ENCODE assay signal across 8 cellular contexts in the genomic region with DNA sequence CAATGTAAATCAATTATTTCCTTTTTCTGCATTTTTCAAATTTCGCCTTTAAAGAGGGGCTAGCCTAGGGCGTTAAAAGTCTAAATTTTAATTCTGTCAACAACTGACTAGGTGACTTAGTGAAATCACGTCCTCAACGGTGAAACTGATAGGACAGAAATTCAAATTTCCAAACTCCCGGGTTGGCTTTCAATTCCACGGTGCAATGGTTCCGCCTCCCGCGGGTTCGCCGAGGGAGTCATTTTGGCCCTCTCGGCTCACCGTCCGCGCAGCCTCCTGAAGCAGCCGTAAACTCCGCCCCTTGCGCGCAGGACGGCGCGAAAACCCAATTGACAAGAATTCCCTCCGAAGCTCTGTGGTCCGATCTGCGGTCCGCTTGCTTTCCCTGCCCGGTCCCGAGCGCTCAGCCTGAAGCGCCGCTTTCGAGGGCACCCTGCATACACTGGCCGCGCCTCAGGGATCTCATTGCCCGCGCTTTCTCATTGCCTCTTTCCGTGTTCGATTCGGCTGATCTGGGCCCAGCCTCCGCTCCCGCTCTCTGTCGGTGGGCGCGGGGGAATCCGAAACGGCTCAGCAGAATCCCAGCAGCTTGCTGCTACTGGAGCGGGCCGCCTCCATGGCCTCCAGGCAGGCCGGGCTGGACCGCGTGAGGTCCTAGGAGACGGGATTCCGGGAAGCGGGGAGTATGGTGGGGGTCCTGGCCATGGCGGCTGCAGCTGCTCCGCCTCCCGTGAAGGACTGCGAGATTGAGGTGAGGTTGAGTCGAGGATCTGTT. TPM values are rescaled to one million over a fixed set of nuclear protein-coding genes. Genes with fewer than 3 reads are reported as not detected.
DNase-seq lines count a peak whose midpoint lies in the region; ATAC-seq and TF ChIP-seq lines count a peak whose summit lies in the region.

Gene ATAD5 (plus strand): TSS at position 304 of the 775 bp plus-strand sequence. CDS start 382 bp downstream, at position 686.

- H3K9me3 Mint-ChIP-seq in activated naive CD4-positive, alpha-beta T cell treated with anti-CD3 and anti-CD28 coated beads, Interleukin-2, amount 10 ng/mL, durations not matched to agents 7 days and 5 days: no peaks in the 10 kb centered on the region

- TF ChIP-seq EP300 in suprapubic skin (IDR thresholded peaks at IDR 0.05): no peak

- intact Hi-C loops in HCT116 (cut with micrococcal nuclease): no loop called here

- TF ChIP-seq CTCF in HCT116 (IDR thresholded peaks at IDR 0.05 in 2 of 3, conservative IDR thresholded peaks at IDR 0.05 in 1 of 3; ENCODE audit: borderline replicate concordance in 1 of 3, insufficient read depth in 1 of 3, low read depth in 2 of 3, low read length in 2 of 3): no peak
- no peak for TF ChIP-seq CTCF in suprapubic skin (IDR thresholded peaks at IDR 0.05)

- ATAC-seq in HCT116 (peak; percentile 95), SK-N-SH treated with all-trans-retinoic acid at 6 μM for 48 hours (peak; percentile 96)

- H2AFZ ChIP-seq in HCT116 (ENCODE audit: low read depth, low read length, poor library complexity, severe bottlenecking): peak within 1 kb of the TSS; percentile 96

- BruUV-seq in HCT116 (replicated peaks; lab: Mats Ljungman, UMichigan): TSS peak; percentile 64

- H3K9ac ChIP-seq in HCT116 (ENCODE audit: low read length): peak within 1 kb of the TSS; percentile 94

- peak within 1 kb of the TSS; percentile 88 for H3K4me2 ChIP-seq in HCT116 (ENCODE audit: low read length)

- DNase-seq in DMS153 treated with DMSO at 0.1 percent for 48 hours (lab: John Stamatoyannopoulos, UW; ENCODE audit: unreplicated experiment): peak; percentile 78
- peak; percentile 79 for DNase-seq in HCT116 (ENCODE audit: low read depth, low spot score)
- peak; percentile 81 for DNase-seq in NCI-H1105 (lab: John Stamatoyannopoulos, UW)
- peak; percentile 93 for DNase-seq in activated naive CD4-positive, alpha-beta T cell treated with anti-CD3 and anti-CD28 coated beads, Interleukin-2, amount 10 ng/mL, durations not matched to agents 7 days and 5 days
- peak; percentile 92 for DNase-seq in glomerular visceral epithelial cell (ENCODE audit: extremely low spot score)
- DNase-seq in occipital lobe (lab: John Stamatoyannopoulos, UW): peak; percentile 85
- DNase-seq in suprapubic skin (ENCODE audit: low spot score in 2 of 2): peak; percentile 92 to 93

- H3K27me3 Mint-ChIP-seq in activated naive CD4-positive, alpha-beta T cell treated with anti-CD3 and anti-CD28 coated beads, Interleukin-2, amount 10 ng/mL, durations not matched to agents 7 days and 5 days: peaks cover 5% of the 10 kb centered on the region

- CTCF ChIA-PET in HCT116 (lab: Charles Lee): no interaction called here
- CTCF ChIA-PET in activated naive CD4-positive, alpha-beta T cell treated with anti-CD3 and anti-CD28 coated beads, Interleukin-2, amount 10 ng/mL, durations not matched to agents 7 days and 5 days (lab: Charles Lee): interaction anchor here (0.9 to 1.4 kb wide), 2 partner anchors 10 to 27 kb away, joined by 3 read pairs; no protein-coding TSS in a partner anchor

- peaks cover 49% of the 10 kb centered on the region for H3K4me1 Mint-ChIP-seq in activated naive CD4-positive, alpha-beta T cell treated with anti-CD3 and anti-CD28 coated beads, Interleukin-2, amount 10 ng/mL, durations not matched to agents 7 days and 5 days

- no peaks in the 10 kb centered on the region for H3K27me3 ChIP-seq in HCT116 (ENCODE audit: insufficient read depth, low read length)
- H3K27me3 ChIP-seq in suprapubic skin: no peaks in the 10 kb centered on the region

- H3K27ac ChIP-seq in HCT116 (ENCODE audit: low read depth, low read length) (peak within 1 kb of the TSS; percentile 68), suprapubic skin (no peak within 1 kb of the TSS)

- H3K9me2 ChIP-seq in HCT116 (ENCODE audit: insufficient read depth): no peaks in the 10 kb centered on the region

- peak within 1 kb of the TSS; percentile 90 for H3K27ac Mint-ChIP-seq in activated naive CD4-positive, alpha-beta T cell treated with anti-CD3 and anti-CD28 coated beads, Interleukin-2, amount 10 ng/mL, durations not matched to agents 7 days and 5 days

- WGBS in suprapubic skin: under 1% methylated on average over 51 of the region's 59 CpGs

- peaks cover 9 to 23% of the 10 kb centered on the region in 2 experiments; a peak in 3 of 4 replicates for H3K4me1 ChIP-seq in HCT116 (ENCODE audit: control insufficient read depth in 1 of 2, insufficient read depth in 2 of 2, low read length in 2 of 2)
- peaks cover 16% of the 10 kb centered on the region for H3K4me1 ChIP-seq in suprapubic skin

- H3K4me3 ChIP-seq in HCT116 (replicated peaks in 1 of 2; ENCODE audit: low read depth in 1 of 2, low read length in 2 of 2) (peak within 1 kb of the TSS; percentile 77 to 97), suprapubic skin (peak within 1 kb of the TSS; percentile 74)

- H3K79me2 ChIP-seq in HCT116 (ENCODE audit: insufficient read depth, low read length): peaks cover 46% of the 10 kb centered on the region

- H4K20me1 ChIP-seq in HCT116 (ENCODE audit: insufficient read depth): no peaks in the 10 kb centered on the region

- peaks cover 21% of the 10 kb centered on the region for H3K36me3 Mint-ChIP-seq in activated naive CD4-positive, alpha-beta T cell treated with anti-CD3 and anti-CD28 coated beads, Interleukin-2, amount 10 ng/mL, durations not matched to agents 7 days and 5 days

- RAD21 ChIA-PET in HCT116 (lab: Charles Lee; ENCODE audit: low non-redundant PET in 1 of 2, low total read pairs in 2 of 2, uncharacterized antibody in 2 of 2, unreplicated experiment in 2 of 2): interaction anchor here in 1 of 2 experiments (0.6 kb wide), 1 partner anchor 87 kb away, joined by 4 read pairs; no protein-coding TSS in a partner anchor

- H3K36me3 ChIP-seq in HCT116 (ENCODE audit: control insufficient read depth in 1 of 2, insufficient read depth in 2 of 2, low read length in 2 of 2) (peaks cover under 1 to 7% of the 10 kb centered on the region in 2 experiments; a peak in 2 of 4 replicates), suprapubic skin (no peaks in the 10 kb centered on the region)

- no peak for TF ChIP-seq RAD21 in HCT116 (IDR thresholded peaks at IDR 0.05; ENCODE audit: low read depth)

- POLR2A ChIA-PET in HCT116 (lab: Charles Lee): interaction anchor here (0.6 kb wide), 1 partner anchor 25 kb away, joined by 3 read pairs; no protein-coding TSS in a partner anchor

- peak within 1 kb of the TSS; percentile 97 for H3K4me3 Mint-ChIP-seq in activated naive CD4-positive, alpha-beta T cell treated with anti-CD3 and anti-CD28 coated beads, Interleukin-2, amount 10 ng/mL, durations not matched to agents 7 days and 5 days

- TF ChIP-seq POLR2A in HCT116 (IDR thresholded peaks at IDR 0.05; ENCODE audit: borderline replicate concordance, extremely low read depth, insufficient read depth, insufficient read length) (no peak), suprapubic skin (IDR thresholded peaks at IDR 0.05) (no peak)

- H3K9me3 ChIP-seq in HCT116 (ENCODE audit: control insufficient read depth in 1 of 2, insufficient read depth in 1 of 2, low read depth in 1 of 2, low read length in 2 of 2): no peaks in the 10 kb centered on the region
- H3K9me3 ChIP-seq in suprapubic skin: no peaks in the 10 kb centered on the region

TF ChIP-seq in HCT116, 20 proteins besides CTCF, POLR2A, EP300 and RAD21 (continues in another document):
- no peak for TF ChIP-seq ZNF274 (IDR thresholded peaks at IDR 0.05; ENCODE audit: low read depth, low read length)
- TF ChIP-seq ZFX (IDR thresholded peaks at IDR 0.05): peak; percentile 72; the same call in 1 of the 2 replicates
- TF ChIP-seq EGR1 (IDR thresholded peaks at IDR 0.05; ENCODE audit: low read depth): no peak
- TF ChIP-seq CBX3 (IDR thresholded peaks at IDR 0.05; ENCODE audit: low read depth): peak; percentile 81
- TF ChIP-seq POLR2AphosphoS5 (IDR thresholded peaks at IDR 0.05; ENCODE audit: low read depth, low read length): peak; percentile 70
- TF ChIP-seq CEBPB (IDR thresholded peaks at IDR 0.05; ENCODE audit: low read depth): 0 out of 2 replicates have a peak, but pooled peaks have one; percentile 28
- peak; percentile 90 for TF ChIP-seq SIN3A (IDR thresholded peaks at IDR 0.05; ENCODE audit: low read depth)
- peak; percentile 73 for TF ChIP-seq MAX (IDR thresholded peaks at IDR 0.05)
- TF ChIP-seq JUND (IDR thresholded peaks at IDR 0.05): no peak
- TF ChIP-seq YY1 (IDR thresholded peaks at IDR 0.05; ENCODE audit: extremely low read depth, insufficient replicate concordance, low read depth, low read length): peak; percentile 85
- TF ChIP-seq SRF (IDR thresholded peaks at IDR 0.05; ENCODE audit: low read depth): peak; percentile 38; the same call in 1 of the 2 replicates
- peak; percentile 89 for TF ChIP-seq SP1 (IDR thresholded peaks at IDR 0.05; ENCODE audit: low read depth)

TF ChIP-seq in SK-N-SH treated with all-trans-retinoic acid at 6 μM for 48 hours, 23 proteins besides CTCF, POLR2A, EP300 and RAD21:
- TF ChIP-seq, protein P1, sequence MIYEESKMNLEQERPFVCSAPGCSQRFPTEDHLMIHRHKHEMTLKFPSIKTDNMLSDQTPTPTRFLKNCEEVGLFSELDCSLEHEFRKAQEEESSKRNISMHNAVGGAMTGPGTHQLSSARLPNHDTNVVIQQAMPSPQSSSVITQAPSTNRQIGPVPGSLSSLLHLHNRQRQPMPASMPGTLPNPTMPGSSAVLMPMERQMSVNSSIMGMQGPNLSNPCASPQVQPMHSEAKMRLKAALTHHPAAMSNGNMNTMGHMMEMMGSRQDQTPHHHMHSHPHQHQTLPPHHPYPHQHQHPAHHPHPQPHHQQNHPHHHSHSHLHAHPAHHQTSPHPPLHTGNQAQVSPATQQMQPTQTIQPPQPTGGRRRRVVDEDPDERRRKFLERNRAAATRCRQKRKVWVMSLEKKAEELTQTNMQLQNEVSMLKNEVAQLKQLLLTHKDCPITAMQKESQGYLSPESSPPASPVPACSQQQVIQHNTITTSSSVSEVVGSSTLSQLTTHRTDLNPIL (CRISPR knock-in tag; IDR thresholded peaks at IDR 0.05; ENCODE audit: low read depth): no peak
- TF ChIP-seq ZNF565 (CRISPR knock-in tag; conservative IDR thresholded peaks at IDR 0.05; ENCODE audit: low read depth) (no peak), GLIS3 (CRISPR knock-in tag; IDR thresholded peaks at IDR 0.05) (no peak)

RNA-seq across cellular contexts. Expression of gene ATAD5, which starts in this region (rescaled TPM):
- total RNA-seq in HCT116 (2021; ENCODE audit: unreplicated experiment) (9.5 TPM), occipital lobe (7.2 TPM), suprapubic skin (1 to 10 TPM; 1.3 to 4.0 (median 2.3) TPM)
- polyA plus RNA-seq in HCT116 (2012): 1.0 and 1.4 TPM in 2 replicates
